In the genomic region with DNA sequence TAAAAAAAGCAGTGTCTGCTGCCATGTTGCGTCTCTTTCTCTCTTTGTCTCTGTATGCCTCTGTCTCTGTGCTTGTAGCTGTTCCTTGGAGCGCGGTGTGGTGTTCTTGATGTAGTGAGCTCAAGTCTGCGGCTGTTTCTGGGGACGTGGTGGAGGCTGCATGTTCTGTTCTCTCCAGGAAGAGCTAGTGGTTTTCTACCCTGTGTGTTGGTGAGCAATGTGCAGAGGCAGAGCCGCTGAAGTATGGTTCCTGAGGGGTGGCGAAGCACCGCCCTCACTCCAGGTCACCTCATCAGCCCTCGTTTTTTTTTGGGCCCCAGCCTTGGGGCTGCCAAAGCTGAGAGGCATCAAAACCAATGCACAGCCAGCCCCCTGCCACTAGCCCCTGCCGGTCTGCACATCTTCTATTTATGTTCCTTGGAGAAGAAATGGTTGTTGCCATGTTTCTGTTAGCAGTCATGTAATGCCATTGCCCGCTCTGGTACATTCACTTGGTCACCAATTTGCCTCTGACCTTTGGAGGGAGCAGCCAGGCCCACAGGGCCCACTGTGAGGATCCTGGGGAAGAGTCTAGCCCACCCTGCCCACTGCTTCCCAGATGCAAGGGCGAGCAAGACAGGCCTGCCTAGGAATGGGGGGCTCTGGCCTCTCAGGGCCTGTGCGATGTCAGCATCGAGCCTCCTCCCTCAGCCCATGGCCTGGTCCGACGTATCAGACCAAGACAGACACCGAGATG, we compare ENCODE assay signal across 1 cellular context.
A peak's percentile ranks its signal among the peaks of the same experiment; 100 is the strongest.
TF ChIP-seq lines count a peak whose summit lies in the region.

No MANE protein-coding gene starts in this region.

TF ChIP-seq in K562, 482 proteins besides CTCF, POLR2A, EP300 and RAD21:
- TF ChIP-seq POLR2AphosphoS5 (IDR thresholded peaks at IDR 0.05; ENCODE audit: control insufficient read depth, insufficient read depth, low read depth, low read length) (peak; percentile 33; the same call in 1 of the 2 replicates), RBM22 (IDR thresholded peaks at IDR 0.05; ENCODE audit: low read depth, low read length, poor library complexity, severe bottlenecking) (peak; percentile 28), RBFOX2 (IDR thresholded peaks at IDR 0.05; ENCODE audit: low read depth, low read length) (peak; percentile 75), ZNF764 (CRISPR knock-in tag; IDR thresholded peaks at IDR 0.05; ENCODE audit: low read depth) (no peak), POLR2G (IDR thresholded peaks at IDR 0.05; ENCODE audit: low read depth, low read length) (peak; percentile 67)
